ENCODE assay signal across 15 cellular contexts in genomic region chr4:137623013-137623412, GRCh38.
DNase-seq lines count a peak whose midpoint lies in the region; ATAC-seq and TF ChIP-seq lines count a peak whose summit lies in the region.
"Had no signal": no experiment of that assay in that cellular context is flagged by ENCODE, and none has a peak within 500 bp of the region (broad histone marks: within the 10 kb centered on the region; RNA-seq: fewer than 3 reads in every experiment).

No MANE protein-coding gene starts in this region.

- CTCF ChIA-PET in activated naive CD4-positive, alpha-beta T cell treated with anti-CD3 and anti-CD28 coated beads for 36 hours (lab: Charles Lee), result no interaction called here

- H3K9me3 ChIP-seq in Loucy (ENCODE audit: insufficient read depth, low read depth, low read length), result no peaks in the 10 kb centered on the region
- H3K9me3 ChIP-seq: BLaER1 had no signal

- no peaks in the 10 kb centered on the region for H4K20me1 ChIP-seq in Loucy (ENCODE audit: insufficient read depth, low read length, poor library complexity, severe bottlenecking)
- H4K20me1 ChIP-seq: BLaER1 had no signal

- H3K9me3 Mint-ChIP-seq in neural crest cell, result no peaks in the 10 kb centered on the region
- peaks cover 5% of the 10 kb centered on the region for H3K9me3 Mint-ChIP-seq in activated T-cell treated with anti-CD3 and anti-CD28 coated beads, Interleukin-2, amount 50 U/mL, for 24 hours
- no peaks in the 10 kb centered on the region for H3K9me3 Mint-ChIP-seq in activated naive CD4-positive, alpha-beta T cell treated with anti-CD3 and anti-CD28 coated beads for 36 hours

- H3K4me3 ChIP-seq in Loucy (ENCODE audit: low read length, poor library complexity, severe bottlenecking), result no peak overlapping the region
- H3K4me3 ChIP-seq: BLaER1 had no signal

- H3K27me3 Mint-ChIP-seq in neural crest cell (ENCODE audit: low read depth), result no peaks in the 10 kb centered on the region
- H3K27me3 Mint-ChIP-seq in activated T-cell treated with anti-CD3 and anti-CD28 coated beads, Interleukin-2, amount 50 U/mL, for 24 hours, result no peaks in the 10 kb centered on the region
- no peaks in the 10 kb centered on the region for H3K27me3 Mint-ChIP-seq in activated naive CD4-positive, alpha-beta T cell treated with anti-CD3 and anti-CD28 coated beads for 36 hours (ENCODE audit: low read depth)
- H3K27me3 Mint-ChIP-seq: natural killer cell treated with Interleukin-12 subunit alpha and Interleukin-12 subunit beta and Interleukin-15 and Interleukin-18, amount 100 ng/mL, for 72 hours had no signal

- H3K27ac Mint-ChIP-seq in neural crest cell (ENCODE audit: unreplicated experiment), result peak overlapping the region; percentile 96
- H3K27ac Mint-ChIP-seq in activated T-cell treated with anti-CD3 and anti-CD28 coated beads, Interleukin-2, amount 50 U/mL, for 24 hours, result no peak overlapping the region
- H3K27ac Mint-ChIP-seq in activated naive CD4-positive, alpha-beta T cell treated with anti-CD3 and anti-CD28 coated beads for 36 hours, result no peak overlapping the region
- H3K27ac Mint-ChIP-seq: natural killer cell treated with Interleukin-12 subunit alpha and Interleukin-12 subunit beta and Interleukin-15 and Interleukin-18, amount 100 ng/mL, for 72 hours had no signal

- H3K27me3 ChIP-seq in Loucy (ENCODE audit: insufficient read depth, low read length, poor library complexity, severe bottlenecking), result no peaks in the 10 kb centered on the region
- H3K27me3 ChIP-seq: BLaER1 had no signal

- H3K36me3 ChIP-seq in Loucy (ENCODE audit: insufficient read depth, low read length), result no peaks in the 10 kb centered on the region
- H3K36me3 ChIP-seq: BLaER1 had no signal

- H3K9ac ChIP-seq in Loucy (ENCODE audit: low read depth, low read length, poor library complexity, severe bottlenecking), result no peak overlapping the region
- H3K9ac ChIP-seq: BLaER1 had no signal

- H2AFZ ChIP-seq in Loucy (ENCODE audit: low read length), result peak overlapping the region; percentile 72

- H3K4me1 ChIP-seq in Loucy (ENCODE audit: insufficient read depth, low read length, poor library complexity, severe bottlenecking), result peaks cover 5% of the 10 kb centered on the region
- H3K4me1 ChIP-seq: BLaER1 had no signal

- H3K4me3 Mint-ChIP-seq in neural crest cell, result peak overlapping the region; percentile 80
- H3K4me3 Mint-ChIP-seq in activated T-cell treated with anti-CD3 and anti-CD28 coated beads, Interleukin-2, amount 50 U/mL, for 24 hours, result no peak overlapping the region
- H3K4me3 Mint-ChIP-seq in activated naive CD4-positive, alpha-beta T cell treated with anti-CD3 and anti-CD28 coated beads for 36 hours, result no peak overlapping the region
- H3K4me3 Mint-ChIP-seq: natural killer cell treated with Interleukin-12 subunit alpha and Interleukin-12 subunit beta and Interleukin-15 and Interleukin-18, amount 100 ng/mL, for 72 hours had no signal

- intact Hi-C loops in activated naive CD4-positive, alpha-beta T cell treated with anti-CD3 and anti-CD28 coated beads for 36 hours (cut with micrococcal nuclease), result no loop called here

- no peaks in the 10 kb centered on the region for H3K79me2 ChIP-seq in Loucy (ENCODE audit: insufficient read depth, low read length)

- no peaks in the 10 kb centered on the region for H3K9me2 ChIP-seq in Loucy (replicated peaks; ENCODE audit: low read depth, low read length)

- H3F3A ChIP-seq in Loucy (ENCODE audit: low read depth), result no peaks in the 10 kb centered on the region

- peak; percentile 58 for ATAC-seq in GM19397 (IDR thresholded peaks at IDR 0.05; ENCODE audit: unreplicated experiment)
- peak; percentile 33; the same call in 1 of the 3 replicates for ATAC-seq in SK-N-SH treated with all-trans-retinoic acid at 6 μM for 48 hours
- ATAC-seq in HG02623 (IDR thresholded peaks at IDR 0.05; ENCODE audit: unreplicated experiment), result no peak
- ATAC-seq: left ventricle myocardium superior; natural killer cell treated with Interleukin-12 subunit alpha and Interleukin-12 subunit beta and Interleukin-15 and Interleukin-18, amount 100 ng/mL, for 72 hours; stimulated activated naive CD8-positive, alpha-beta T cell treated with anti-CD3 and anti-CD28 coated beads, Interleukin-15, Interleukin-2, amounts not matched to agents 100 U/mL and 50 U/mL, for 24 hours had no signal

- peaks cover 43% of the 10 kb centered on the region for H3K4me1 Mint-ChIP-seq in neural crest cell
- no peaks in the 10 kb centered on the region for H3K4me1 Mint-ChIP-seq in activated T-cell treated with anti-CD3 and anti-CD28 coated beads, Interleukin-2, amount 50 U/mL, for 24 hours (ENCODE audit: low read depth)
- H3K4me1 Mint-ChIP-seq in activated naive CD4-positive, alpha-beta T cell treated with anti-CD3 and anti-CD28 coated beads for 36 hours (ENCODE audit: low read depth), result no peaks in the 10 kb centered on the region

- DNase-seq in neural crest cell (ENCODE audit: low read depth, low spot score), result no peak
- no peak for DNase-seq in activated T-cell treated with anti-CD3 and anti-CD28 coated beads, Interleukin-2, amount 50 U/mL, for 24 hours
- no peak for DNase-seq in activated naive CD4-positive, alpha-beta T cell treated with anti-CD3 and anti-CD28 coated beads for 36 hours
- DNase-seq: activated CD4-positive, CD25-positive, alpha-beta regulatory T cell; hippocampal formation; left ventricle myocardium superior; NCI-H1417 treated with DMSO at 0.1 percent for 48 hours; stimulated activated naive CD8-positive, alpha-beta T cell treated with anti-CD3 and anti-CD28 coated beads, Interleukin-15, Interleukin-2, amounts not matched to agents 100 U/mL and 50 U/mL, for 24 hours; SW 1271 had no signal

- H3K4me2 ChIP-seq in Loucy (ENCODE audit: low read depth, low read length, poor library complexity, severe bottlenecking), result no peak overlapping the region
- H3K4me2 ChIP-seq: BLaER1 had no signal

- TF ChIP-seq CTCF in Loucy (conservative IDR thresholded peaks at IDR 0.05; ENCODE audit: low read length) (no peak), neural crest cell (conservative IDR thresholded peaks at IDR 0.05) (no peak)

- H3K36me3 Mint-ChIP-seq in neural crest cell (ENCODE audit: low read depth), result no peaks in the 10 kb centered on the region
- no peaks in the 10 kb centered on the region for H3K36me3 Mint-ChIP-seq in activated T-cell treated with anti-CD3 and anti-CD28 coated beads, Interleukin-2, amount 50 U/mL, for 24 hours (ENCODE audit: low read depth)
- H3K36me3 Mint-ChIP-seq in activated naive CD4-positive, alpha-beta T cell treated with anti-CD3 and anti-CD28 coated beads for 36 hours (ENCODE audit: low read depth), result no peaks in the 10 kb centered on the region
- H3K36me3 Mint-ChIP-seq: natural killer cell treated with Interleukin-12 subunit alpha and Interleukin-12 subunit beta and Interleukin-15 and Interleukin-18, amount 100 ng/mL, for 72 hours had no signal

TF ChIP-seq in SK-N-SH treated with all-trans-retinoic acid at 6 μM for 48 hours, 23 proteins besides CTCF, POLR2A, EP300 and RAD21 (continues in another document):
- no peak for TF ChIP-seq TCF4 (CRISPR knock-in tag; IDR thresholded peaks at IDR 0.05; ENCODE audit: borderline replicate concordance)
- TF ChIP-seq ZNF70 (CRISPR knock-in tag; IDR thresholded peaks at IDR 0.05), result no peak
- no peak for TF ChIP-seq TSHZ2 (CRISPR knock-in tag; IDR thresholded peaks at IDR 0.05)
- TF ChIP-seq CREB5 (CRISPR knock-in tag; IDR thresholded peaks at IDR 0.05; ENCODE audit: low read depth), result no peak
- TF ChIP-seq CSDC2 (CRISPR knock-in tag; IDR thresholded peaks at IDR 0.05), result no peak
- no peak for TF ChIP-seq ZC3H10 (CRISPR knock-in tag; IDR thresholded peaks at IDR 0.05)
- no peak for TF ChIP-seq ARNTL (CRISPR knock-in tag; IDR thresholded peaks at IDR 0.05; ENCODE audit: borderline replicate concordance, low read depth)
